13 cellular contexts compared by ENCODE assay signal in genomic region chr1:234863596-234863995, GRCh38.
DNase-seq lines count a peak whose midpoint lies in the region; ATAC-seq and TF ChIP-seq lines count a peak whose summit lies in the region.
"Had no signal": no experiment of that assay in that cellular context is flagged by ENCODE, and none has a peak within 500 bp of the region (broad histone marks: within the 10 kb centered on the region; RNA-seq: fewer than 3 reads in every experiment).

No MANE protein-coding gene starts in this region.

- CTCF ChIA-PET in activated naive CD4-positive, alpha-beta T cell treated with anti-CD3 and anti-CD28 coated beads for 36 hours (lab: Charles Lee), result interaction anchor here (0.6 kb wide), 1 partner anchor 252 kb away, joined by 4 read pairs; no protein-coding TSS in a partner anchor

- H3K9me3 Mint-ChIP-seq in activated CD4-positive, alpha-beta T cell treated with anti-CD3 and anti-CD28 coated beads, Interleukin-2, amount 10 ng/mL, durations not matched to agents 24 days and 14 days, result peaks cover 16% of the 10 kb centered on the region
- H3K9me3 Mint-ChIP-seq in nephron progenitor cell, result peaks cover 26% of the 10 kb centered on the region
- H3K9me3 Mint-ChIP-seq in activated naive CD4-positive, alpha-beta T cell treated with anti-CD3 and anti-CD28 coated beads for 36 hours, result peaks cover 4% of the 10 kb centered on the region
- H3K9me3 Mint-ChIP-seq: central memory CD8-positive, alpha-beta T cell had no signal

- no peak overlapping the region for H3K4me3 ChIP-seq in aorta (ENCODE audit: low read length in 2 of 2)
- H3K4me3 ChIP-seq: left lung had no signal

- ATAC-seq in aorta (ENCODE audit: low FRiP score) (peak; percentile 64), GM19324 (IDR thresholded peaks at IDR 0.05; ENCODE audit: low FRiP score, unreplicated experiment) (no peak)

- H3K36me3 Mint-ChIP-seq in activated CD4-positive, alpha-beta T cell treated with anti-CD3 and anti-CD28 coated beads, Interleukin-2, amount 10 ng/mL, durations not matched to agents 24 days and 14 days (ENCODE audit: low read depth), result no peaks in the 10 kb centered on the region
- H3K36me3 Mint-ChIP-seq in nephron progenitor cell (ENCODE audit: low read depth), result peaks cover 5% of the 10 kb centered on the region
- H3K36me3 Mint-ChIP-seq in activated naive CD4-positive, alpha-beta T cell treated with anti-CD3 and anti-CD28 coated beads for 36 hours (ENCODE audit: low read depth), result no peaks in the 10 kb centered on the region

- H3K27me3 Mint-ChIP-seq in activated CD4-positive, alpha-beta T cell treated with anti-CD3 and anti-CD28 coated beads, Interleukin-2, amount 10 ng/mL, durations not matched to agents 24 days and 14 days, result no peaks in the 10 kb centered on the region
- H3K27me3 Mint-ChIP-seq in nephron progenitor cell (ENCODE audit: low read depth, poor library complexity), result peaks cover 5% of the 10 kb centered on the region
- H3K27me3 Mint-ChIP-seq in activated naive CD4-positive, alpha-beta T cell treated with anti-CD3 and anti-CD28 coated beads for 36 hours (ENCODE audit: low read depth), result no peaks in the 10 kb centered on the region
- H3K27me3 Mint-ChIP-seq: central memory CD8-positive, alpha-beta T cell had no signal

- H3K27ac ChIP-seq in epithelial cell of prostate, result peak overlapping the region; percentile 40
- peak overlapping the region; percentile 37 to 90 for H3K27ac ChIP-seq in aorta (ENCODE audit: low read depth in 1 of 2, low read length in 2 of 2)
- H3K27ac ChIP-seq: KMS-11 had no signal

- no peaks in the 10 kb centered on the region for H3K9me3 ChIP-seq in aorta (ENCODE audit: control insufficient read depth, low read length)

- no peaks in the 10 kb centered on the region for H3K36me3 ChIP-seq in aorta (ENCODE audit: control insufficient read depth in 1 of 2, insufficient read depth in 2 of 2, low read length in 1 of 2)
- H3K36me3 ChIP-seq: left lung had no signal

- H3K27me3 ChIP-seq in aorta (ENCODE audit: control insufficient read depth in 1 of 2, insufficient read depth in 2 of 2, low read length in 1 of 2), result no peaks in the 10 kb centered on the region
- H3K27me3 ChIP-seq: left lung had no signal

- H3K4me3 Mint-ChIP-seq in activated CD4-positive, alpha-beta T cell treated with anti-CD3 and anti-CD28 coated beads, Interleukin-2, amount 10 ng/mL, durations not matched to agents 24 days and 14 days, result no peak overlapping the region
- no peak overlapping the region for H3K4me3 Mint-ChIP-seq in nephron progenitor cell
- H3K4me3 Mint-ChIP-seq in activated naive CD4-positive, alpha-beta T cell treated with anti-CD3 and anti-CD28 coated beads for 36 hours, result no peak overlapping the region
- H3K4me3 Mint-ChIP-seq: central memory CD8-positive, alpha-beta T cell had no signal

- intact Hi-C loops in activated CD4-positive, alpha-beta T cell treated with anti-CD3 and anti-CD28 coated beads, Interleukin-2, amount 10 ng/mL, durations not matched to agents 24 days and 14 days (cut with micrococcal nuclease), result no loop called here
- intact Hi-C loops in aorta (cut with DNase I), result loop anchor here in 1 of 2 donors (5.0 to 10.0 kb wide), 3 partner anchors 119 to 259 kb away; no protein-coding TSS in a partner anchor
- intact Hi-C loops in activated naive CD4-positive, alpha-beta T cell treated with anti-CD3 and anti-CD28 coated beads for 36 hours (cut with micrococcal nuclease), result no loop called here

- H3K4me1 Mint-ChIP-seq in activated CD4-positive, alpha-beta T cell treated with anti-CD3 and anti-CD28 coated beads, Interleukin-2, amount 10 ng/mL, durations not matched to agents 24 days and 14 days, result peaks cover 30% of the 10 kb centered on the region
- H3K4me1 Mint-ChIP-seq in nephron progenitor cell, result peaks cover 49% of the 10 kb centered on the region
- H3K4me1 Mint-ChIP-seq in activated naive CD4-positive, alpha-beta T cell treated with anti-CD3 and anti-CD28 coated beads for 36 hours (ENCODE audit: low read depth), result peaks cover 11% of the 10 kb centered on the region
- H3K4me1 Mint-ChIP-seq: central memory CD8-positive, alpha-beta T cell had no signal

- no peak for DNase-seq in activated CD4-positive, alpha-beta T cell treated with anti-CD3 and anti-CD28 coated beads, Interleukin-2, amount 10 ng/mL, durations not matched to agents 24 days and 14 days
- DNase-seq in activated CD4-positive, alpha-beta T cell treated with anti-CD3 and anti-CD28 coated beads for 1 hour, result no peak
- DNase-seq in epithelial cell of prostate (ENCODE audit: low read depth, low spot score) (no peak), nephron progenitor cell (no peak), aorta (no peak), HPDE6-E6E7 (ENCODE audit: extremely low spot score) (no peak)
- no peak for DNase-seq in activated naive CD4-positive, alpha-beta T cell treated with anti-CD3 and anti-CD28 coated beads for 36 hours
- DNase-seq: 8988T; activated CD4-positive, alpha-beta T cell treated with anti-CD3 and anti-CD28 coated beads for 48 hours had no signal

- TF ChIP-seq CTCF in nephron progenitor cell (IDR thresholded peaks at IDR 0.05), result no peak

- no peaks in the 10 kb centered on the region for H3K4me1 ChIP-seq in aorta (ENCODE audit: control insufficient read depth in 1 of 2, insufficient read depth in 2 of 2, low read length in 2 of 2)

- 31 to 40% methylated on average over 6 of the region's 6 CpGs for WGBS in aorta, 2 donors

- H3K27ac Mint-ChIP-seq in activated CD4-positive, alpha-beta T cell treated with anti-CD3 and anti-CD28 coated beads, Interleukin-2, amount 10 ng/mL, durations not matched to agents 24 days and 14 days, result peak overlapping the region; percentile 20
- peak overlapping the region; percentile 97 for H3K27ac Mint-ChIP-seq in nephron progenitor cell
- no peak overlapping the region for H3K27ac Mint-ChIP-seq in activated naive CD4-positive, alpha-beta T cell treated with anti-CD3 and anti-CD28 coated beads for 36 hours
